ENCODE assay signal across 11 cellular contexts in the genomic region with DNA sequence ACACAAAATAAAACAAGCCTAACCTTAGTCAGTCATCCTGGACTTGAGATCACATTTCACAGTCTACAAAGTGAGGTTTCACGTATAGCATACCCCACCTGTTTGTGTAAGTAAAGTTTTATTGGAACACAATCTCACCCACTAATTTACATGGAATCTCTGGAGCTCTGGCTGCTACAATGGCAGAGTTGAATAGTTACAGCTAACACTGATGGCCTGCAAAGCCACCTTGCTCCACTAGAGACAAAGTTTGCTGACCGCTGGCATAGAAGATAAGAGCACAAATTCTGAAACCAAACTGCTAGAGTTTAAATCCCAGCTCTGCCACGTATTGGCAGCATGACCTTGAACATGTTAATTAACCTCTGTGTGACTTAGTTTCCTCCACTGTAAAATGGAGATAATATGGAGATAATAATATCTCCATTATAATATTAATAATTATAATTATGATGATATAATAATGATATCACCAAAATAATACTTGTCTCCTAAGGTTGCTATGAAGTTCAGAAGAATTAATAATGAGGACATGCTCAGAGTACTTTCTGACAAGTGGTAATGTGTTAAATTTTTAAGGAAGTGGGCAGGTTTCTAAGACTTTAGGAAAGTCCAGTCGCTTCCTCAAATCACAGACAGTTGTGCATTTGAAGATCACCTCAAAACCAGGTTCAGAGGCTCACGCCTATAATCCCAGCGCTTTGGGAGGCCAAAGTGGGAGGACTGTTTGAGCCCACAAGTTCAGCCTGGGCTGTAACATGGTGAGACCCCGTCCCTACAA.
DNase-seq lines count a peak whose midpoint lies in the region; ATAC-seq and TF ChIP-seq lines count a peak whose summit lies in the region.
"Had no signal": no experiment of that assay in that cellular context is flagged by ENCODE, and none has a peak within 500 bp of the region (broad histone marks: within the 10 kb centered on the region; RNA-seq: fewer than 3 reads in every experiment).

No MANE protein-coding gene starts in this region.

- intact Hi-C loops in MCF 10A (cut with micrococcal nuclease) = loop anchor here (5.0 kb wide), 1 partner anchor 121 kb away; no protein-coding TSS in a partner anchor
- intact Hi-C loops in breast epithelium (cut with DNase I; ENCODE audit: low total_unique reads) = no loop called here
- intact Hi-C loops in sigmoid colon (cut with DNase I) = no loop called here

- H3K27me3 ChIP-seq in breast epithelium (no peaks in the 10 kb centered on the region), upper lobe of left lung (no peaks in the 10 kb centered on the region), sigmoid colon (no peaks in the 10 kb centered on the region), MG63 (no peaks in the 10 kb centered on the region)
- H3K27me3 ChIP-seq: Peyer's patch had no signal

- H3K4me3 Mint-ChIP-seq in MCF 10A (ENCODE audit: unreplicated experiment) = no peak overlapping the region

- CTCF ChIA-PET in MCF 10A (lab: Yijun Ruan, JAX) = interaction anchor here (0.6 to 1.6 kb wide), 4 partner anchors 15 to 206 kb away, joined by 3 to 5 read pairs (median 4); no protein-coding TSS in a partner anchor

- H3K27ac Mint-ChIP-seq in MCF 10A (ENCODE audit: low read depth, unreplicated experiment) = no peak overlapping the region

- H3K4me3 ChIP-seq in breast epithelium (no peak overlapping the region), fibroblast of villous mesenchyme (ENCODE audit: low read depth, low read length) (no peak overlapping the region), upper lobe of left lung (no peak overlapping the region), sigmoid colon (no peak overlapping the region), MG63 (no peak overlapping the region)
- H3K4me3 ChIP-seq: Peyer's patch had no signal

- H3K9me3 ChIP-seq in breast epithelium (no peaks in the 10 kb centered on the region), upper lobe of left lung (no peaks in the 10 kb centered on the region), sigmoid colon (no peaks in the 10 kb centered on the region), MG63 (no peaks in the 10 kb centered on the region)
- H3K9me3 ChIP-seq: Peyer's patch had no signal

- H3K4me1 ChIP-seq in breast epithelium = peaks cover 8 to 10% of the 10 kb centered on the region in 2 donors
- H3K4me1 ChIP-seq in upper lobe of left lung = peaks cover 31 to 48% (median 41%) of the 10 kb centered on the region in 4 donors
- H3K4me1 ChIP-seq in sigmoid colon = peaks cover 0 to 24% (median 17%) of the 10 kb centered on the region in 4 donors

- POLR2A ChIA-PET in MCF 10A (lab: Yijun Ruan, JAX) = interaction anchor here (0.5 to 1.7 kb wide), 3 partner anchors 14 to 240 kb away, joined by 3 to 4 read pairs (median 3); no protein-coding TSS in a partner anchor

- no peaks in the 10 kb centered on the region for H3K27me3 Mint-ChIP-seq in MCF 10A (ENCODE audit: insufficient read depth, unreplicated experiment)

- H3K27ac ChIP-seq in breast epithelium = no peak overlapping the region
- peak overlapping the region in 3 of 4 donors; percentile 51 to 84 (median 75) for H3K27ac ChIP-seq in upper lobe of left lung
- no peak overlapping the region for H3K27ac ChIP-seq in sigmoid colon
- H3K27ac ChIP-seq: Peyer's patch had no signal

- ATAC-seq in upper lobe of left lung (ENCODE audit: low FRiP score in 2 of 2) = no peak

- DNase-seq in MCF 10A (ENCODE audit: unreplicated experiment) = peak; percentile 33
- DNase-seq in breast epithelium (ENCODE audit: low spot score in 2 of 2) = no peak
- DNase-seq in SW 1271 (lab: John Stamatoyannopoulos, UW) = peak; percentile 22 to 57
- DNase-seq in fibroblast of villous mesenchyme (ENCODE audit: low read depth) = peak; percentile 35
- DNase-seq in upper lobe of left lung = no peak
- DNase-seq in mucosa of gallbladder (ENCODE audit: low spot score) = no peak
- DNase-seq in sigmoid colon = no peak
- no peak for DNase-seq in MG63
- DNase-seq: C1 segment of cervical spinal cord, hippocampal formation had no signal

- TF ChIP-seq EP300 in upper lobe of left lung (IDR thresholded peaks at IDR 0.05) = no peak
- TF ChIP-seq EP300 in sigmoid colon (IDR thresholded peaks at IDR 0.05) = no peak

- peaks cover 7% of the 10 kb centered on the region for H3K9me3 Mint-ChIP-seq in MCF 10A (ENCODE audit: unreplicated experiment)

- peaks cover 50% of the 10 kb centered on the region for H3K4me1 Mint-ChIP-seq in MCF 10A (ENCODE audit: insufficient read depth, unreplicated experiment)

- peaks cover 9% of the 10 kb centered on the region for H3K36me3 Mint-ChIP-seq in MCF 10A (ENCODE audit: insufficient read depth, unreplicated experiment)

- WGBS in upper lobe of left lung, 2 donors = 72 to 79% methylated on average over 7 of the region's 7 CpGs
- 78 to 83% methylated on average over 7 of the region's 7 CpGs for WGBS in sigmoid colon, 2 donors

- TF ChIP-seq CTCF in MCF 10A (IDR thresholded peaks at IDR 0.05; ENCODE audit: unreplicated experiment) = peak; percentile 19
- TF ChIP-seq CTCF in breast epithelium (IDR thresholded peaks at IDR 0.05) = no peak
- TF ChIP-seq CTCF in fibroblast of villous mesenchyme (IDR thresholded peaks at IDR 0.05; ENCODE audit: insufficient read depth, low read depth, low read length) = peak; percentile 47
- TF ChIP-seq CTCF in upper lobe of left lung (IDR thresholded peaks at IDR 0.05) = peak in 5 of 6 experiments; percentile 9 to 51 (median 27)
- TF ChIP-seq CTCF in sigmoid colon (IDR thresholded peaks at IDR 0.05) = peak in 1 of 4 experiments; percentile 11

- no peaks in the 10 kb centered on the region for H3K36me3 ChIP-seq in breast epithelium
- H3K36me3 ChIP-seq in upper lobe of left lung = no peaks in the 10 kb centered on the region
- H3K36me3 ChIP-seq in sigmoid colon = no peaks in the 10 kb centered on the region
- no peaks in the 10 kb centered on the region for H3K36me3 ChIP-seq in MG63
- H3K36me3 ChIP-seq: Peyer's patch had no signal

- no TSS peak for BruUV-seq in MCF 10A (replicated peaks; lab: Mats Ljungman, UMichigan)

- no peak for TF ChIP-seq POLR2A in breast epithelium (IDR thresholded peaks at IDR 0.05)
- TF ChIP-seq POLR2A in upper lobe of left lung (IDR thresholded peaks at IDR 0.05) = no peak
- TF ChIP-seq POLR2A in sigmoid colon (IDR thresholded peaks at IDR 0.05) = no peak

Comparison
In these comparisons a context has a peak if more than half of its experiments do, and no peak if none do; other contexts are left out.
1. DNase-seq: peak in MCF 10A (single experiment), SW 1271 (2 of 2) and fibroblast of villous mesenchyme (single experiment); none in breast epithelium (0 of 2), upper lobe of left lung (0 of 2), mucosa of gallbladder (single experiment), sigmoid colon (single experiment) and MG63 (single experiment).
2. CTCF ChIP-seq: peak in MCF 10A (single experiment), fibroblast of villous mesenchyme (single experiment) and upper lobe of left lung (5 of 6); none in breast epithelium (0 of 3).
3. H3K27ac ChIP-seq: peak in upper lobe of left lung (3 of 4); none in breast epithelium (0 of 2) and sigmoid colon (0 of 4).